1 cellular context compared by ENCODE assay signal in the genomic region with DNA sequence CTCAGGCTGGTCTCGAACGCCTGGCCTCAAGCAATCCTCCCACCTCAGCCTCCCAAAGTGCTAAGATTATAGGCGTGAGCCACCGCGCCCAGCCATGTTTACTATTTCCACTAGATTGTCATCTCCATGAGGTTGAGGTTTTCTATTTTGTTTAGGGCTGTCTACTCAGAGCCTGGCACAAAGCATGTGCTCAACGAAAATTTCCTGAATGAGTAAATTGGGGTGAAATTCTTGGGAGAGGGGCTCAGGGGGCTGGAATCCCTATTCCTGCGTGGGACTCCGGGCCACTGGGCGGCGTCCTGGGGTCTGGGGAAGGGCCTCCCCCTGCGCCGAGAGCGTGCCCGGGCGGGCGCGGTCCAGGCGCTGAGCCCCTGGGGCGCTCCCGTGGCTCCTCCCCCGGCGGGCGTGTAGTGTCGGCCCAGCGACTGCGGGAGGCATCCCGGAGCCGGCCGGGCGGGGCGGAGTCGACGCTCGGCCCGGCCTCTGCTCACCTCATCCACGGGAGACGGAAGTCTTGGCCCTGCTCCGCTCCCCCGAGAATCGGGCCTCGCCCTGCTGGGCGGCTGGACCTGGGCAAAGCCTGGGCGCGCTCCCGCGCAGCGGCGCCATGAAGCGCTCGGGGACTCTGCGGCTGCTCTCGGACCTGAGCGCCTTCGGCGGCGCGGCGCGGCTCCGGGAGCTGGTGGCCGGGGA.
TF ChIP-seq lines count a peak whose summit lies in the region.

A gene (plus strand): TSS at position 482 of the 693 bp plus-strand sequence. CDS start 126 bp downstream, at position 608.

TF ChIP-seq in HepG2, 621 proteins besides CTCF, POLR2A, EP300 and RAD21 (continued from another document and continues in another):
- TF ChIP-seq, protein P1, sequence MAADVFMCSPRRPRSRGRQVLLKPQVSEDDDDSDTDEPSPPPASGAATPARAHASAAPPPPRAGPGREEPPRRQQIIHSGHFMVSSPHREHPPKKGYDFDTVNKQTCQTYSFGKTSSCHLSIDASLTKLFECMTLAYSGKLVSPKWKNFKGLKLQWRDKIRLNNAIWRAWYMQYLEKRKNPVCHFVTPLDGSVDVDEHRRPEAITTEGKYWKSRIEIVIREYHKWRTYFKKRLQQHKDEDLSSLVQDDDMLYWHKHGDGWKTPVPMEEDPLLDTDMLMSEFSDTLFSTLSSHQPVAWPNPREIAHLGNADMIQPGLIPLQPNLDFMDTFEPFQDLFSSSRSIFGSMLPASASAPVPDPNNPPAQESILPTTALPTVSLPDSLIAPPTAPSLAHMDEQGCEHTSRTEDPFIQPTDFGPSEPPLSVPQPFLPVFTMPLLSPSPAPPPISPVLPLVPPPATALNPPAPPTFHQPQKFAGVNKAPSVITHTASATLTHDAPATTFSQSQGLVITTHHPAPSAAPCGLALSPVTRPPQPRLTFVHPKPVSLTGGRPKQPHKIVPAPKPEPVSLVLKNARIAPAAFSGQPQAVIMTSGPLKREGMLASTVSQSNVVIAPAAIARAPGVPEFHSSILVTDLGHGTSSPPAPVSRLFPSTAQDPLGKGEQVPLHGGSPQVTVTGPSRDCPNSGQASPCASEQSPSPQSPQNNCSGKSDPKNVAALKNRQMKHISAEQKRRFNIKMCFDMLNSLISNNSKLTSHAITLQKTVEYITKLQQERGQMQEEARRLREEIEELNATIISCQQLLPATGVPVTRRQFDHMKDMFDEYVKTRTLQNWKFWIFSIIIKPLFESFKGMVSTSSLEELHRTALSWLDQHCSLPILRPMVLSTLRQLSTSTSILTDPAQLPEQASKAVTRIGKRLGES (CRISPR knock-in tag; IDR thresholded peaks at IDR 0.05; ENCODE audit: borderline replicate concordance): peak; percentile 54; the same call in 1 of the 2 replicates
- TF ChIP-seq KAT8 (CRISPR knock-in tag; IDR thresholded peaks at IDR 0.05) (peak; percentile 91), ZNF232 (CRISPR knock-in tag; IDR thresholded peaks at IDR 0.05; ENCODE audit: borderline replicate concordance) (0 out of 2 replicates have a peak, but pooled peaks have one; percentile 39), TGIF2 (CRISPR knock-in tag; IDR thresholded peaks at IDR 0.05) (0 out of 2 replicates have a peak, but pooled peaks have one; percentile 26), ZNF605 (CRISPR knock-in tag; IDR thresholded peaks at IDR 0.05) (no peak), PAF1 (CRISPR knock-in tag; IDR thresholded peaks at IDR 0.05) (no peak), ZNF83 (CRISPR knock-in tag; IDR thresholded peaks at IDR 0.05; ENCODE audit: borderline replicate concordance) (peak; percentile 21; the same call in 1 of the 2 replicates), HCFC1 (IDR thresholded peaks at IDR 0.05; ENCODE audit: low read depth, low read length) (peak; percentile 30; the same call in 1 of the 2 replicates), ELF1 (CRISPR knock-in tag; IDR thresholded peaks at IDR 0.05) (peak; percentile 86), PHF8 (CRISPR knock-in tag; IDR thresholded peaks at IDR 0.05) (peak; percentile 89), POLR2G (IDR thresholded peaks at IDR 0.05; ENCODE audit: low read depth, low read length) (peak; percentile 94), RBM39 (IDR thresholded peaks at IDR 0.05; ENCODE audit: low read depth, low read length, poor library complexity, severe bottlenecking) (peak; percentile 40), ZFY (CRISPR knock-in tag; IDR thresholded peaks at IDR 0.05) (peak; percentile 93), ZNF589 (CRISPR knock-in tag; conservative IDR thresholded peaks at IDR 0.05) (no peak), ZNF841 (CRISPR knock-in tag; IDR thresholded peaks at IDR 0.05; ENCODE audit: borderline replicate concordance) (no peak), ETV5 (CRISPR knock-in tag; IDR thresholded peaks at IDR 0.05; ENCODE audit: borderline replicate concordance) (peak; percentile 32; the same call in 1 of the 2 replicates), IRF2 (CRISPR knock-in tag; IDR thresholded peaks at IDR 0.05) (0 out of 2 replicates have a peak, but pooled peaks have one; percentile 51), SIN3A (IDR thresholded peaks at IDR 0.05; ENCODE audit: borderline replicate concordance, low read depth, low read length) (peak; percentile 89; the same call in 1 of the 2 replicates), CEBPB (IDR thresholded peaks at IDR 0.05; ENCODE audit: borderline replicate concordance, low read depth, low read length) (no peak), ZNF644 (CRISPR knock-in tag; IDR thresholded peaks at IDR 0.05; ENCODE audit: low read depth) (0 out of 2 replicates have a peak, but pooled peaks have one; percentile 5)
- TF ChIP-seq, protein P2, sequence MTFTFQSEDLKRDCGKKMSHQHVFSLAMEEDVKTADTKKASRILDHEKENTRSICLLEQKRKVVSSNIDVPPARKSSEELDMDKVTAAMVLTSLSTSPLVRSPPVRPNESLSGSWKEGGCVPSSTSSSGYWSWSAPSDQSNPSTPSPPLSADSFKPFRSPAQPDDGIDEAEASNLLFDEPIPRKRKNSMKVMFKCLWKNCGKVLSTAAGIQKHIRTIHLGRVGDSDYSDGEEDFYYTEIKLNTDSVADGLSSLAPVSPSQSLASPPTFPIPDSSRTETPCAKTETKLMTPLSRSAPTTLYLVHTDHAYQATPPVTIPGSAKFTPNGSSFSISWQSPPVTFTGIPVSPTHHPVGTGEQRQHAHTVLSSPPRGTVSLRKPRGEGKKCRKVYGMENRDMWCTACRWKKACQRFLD (CRISPR knock-in tag; IDR thresholded peaks at IDR 0.05; ENCODE audit: borderline replicate concordance): peak; percentile 10; the same call in 1 of the 2 replicates
- TF ChIP-seq, protein P3, sequence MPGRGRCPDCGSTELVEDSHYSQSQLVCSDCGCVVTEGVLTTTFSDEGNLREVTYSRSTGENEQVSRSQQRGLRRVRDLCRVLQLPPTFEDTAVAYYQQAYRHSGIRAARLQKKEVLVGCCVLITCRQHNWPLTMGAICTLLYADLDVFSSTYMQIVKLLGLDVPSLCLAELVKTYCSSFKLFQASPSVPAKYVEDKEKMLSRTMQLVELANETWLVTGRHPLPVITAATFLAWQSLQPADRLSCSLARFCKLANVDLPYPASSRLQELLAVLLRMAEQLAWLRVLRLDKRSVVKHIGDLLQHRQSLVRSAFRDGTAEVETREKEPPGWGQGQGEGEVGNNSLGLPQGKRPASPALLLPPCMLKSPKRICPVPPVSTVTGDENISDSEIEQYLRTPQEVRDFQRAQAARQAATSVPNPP (CRISPR knock-in tag; IDR thresholded peaks at IDR 0.05): 0 out of 2 replicates have a peak, but pooled peaks have one; percentile 58
- TF ChIP-seq, protein P4, sequence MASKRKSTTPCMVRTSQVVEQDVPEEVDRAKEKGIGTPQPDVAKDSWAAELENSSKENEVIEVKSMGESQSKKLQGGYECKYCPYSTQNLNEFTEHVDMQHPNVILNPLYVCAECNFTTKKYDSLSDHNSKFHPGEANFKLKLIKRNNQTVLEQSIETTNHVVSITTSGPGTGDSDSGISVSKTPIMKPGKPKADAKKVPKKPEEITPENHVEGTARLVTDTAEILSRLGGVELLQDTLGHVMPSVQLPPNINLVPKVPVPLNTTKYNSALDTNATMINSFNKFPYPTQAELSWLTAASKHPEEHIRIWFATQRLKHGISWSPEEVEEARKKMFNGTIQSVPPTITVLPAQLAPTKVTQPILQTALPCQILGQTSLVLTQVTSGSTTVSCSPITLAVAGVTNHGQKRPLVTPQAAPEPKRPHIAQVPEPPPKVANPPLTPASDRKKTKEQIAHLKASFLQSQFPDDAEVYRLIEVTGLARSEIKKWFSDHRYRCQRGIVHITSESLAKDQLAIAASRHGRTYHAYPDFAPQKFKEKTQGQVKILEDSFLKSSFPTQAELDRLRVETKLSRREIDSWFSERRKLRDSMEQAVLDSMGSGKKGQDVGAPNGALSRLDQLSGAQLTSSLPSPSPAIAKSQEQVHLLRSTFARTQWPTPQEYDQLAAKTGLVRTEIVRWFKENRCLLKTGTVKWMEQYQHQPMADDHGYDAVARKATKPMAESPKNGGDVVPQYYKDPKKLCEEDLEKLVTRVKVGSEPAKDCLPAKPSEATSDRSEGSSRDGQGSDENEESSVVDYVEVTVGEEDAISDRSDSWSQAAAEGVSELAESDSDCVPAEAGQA (IDR thresholded peaks at IDR 0.05; ENCODE audit: low read depth): no peak
- TF ChIP-seq, protein P4 (CRISPR knock-in tag; IDR thresholded peaks at IDR 0.05; ENCODE audit: borderline replicate concordance): peak; percentile 84; the same call in 1 of the 2 replicates
- TF ChIP-seq, protein P5, sequence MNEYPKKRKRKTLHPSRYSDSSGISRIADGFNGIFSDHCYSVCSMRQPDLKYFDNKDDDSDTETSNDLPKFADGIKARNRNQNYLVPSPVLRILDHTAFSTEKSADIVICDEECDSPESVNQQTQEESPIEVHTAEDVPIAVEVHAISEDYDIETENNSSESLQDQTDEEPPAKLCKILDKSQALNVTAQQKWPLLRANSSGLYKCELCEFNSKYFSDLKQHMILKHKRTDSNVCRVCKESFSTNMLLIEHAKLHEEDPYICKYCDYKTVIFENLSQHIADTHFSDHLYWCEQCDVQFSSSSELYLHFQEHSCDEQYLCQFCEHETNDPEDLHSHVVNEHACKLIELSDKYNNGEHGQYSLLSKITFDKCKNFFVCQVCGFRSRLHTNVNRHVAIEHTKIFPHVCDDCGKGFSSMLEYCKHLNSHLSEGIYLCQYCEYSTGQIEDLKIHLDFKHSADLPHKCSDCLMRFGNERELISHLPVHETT (CRISPR knock-in tag; conservative IDR thresholded peaks at IDR 0.05): peak; percentile 73; the same call in 1 of the 2 replicates
- TF ChIP-seq, protein P6, sequence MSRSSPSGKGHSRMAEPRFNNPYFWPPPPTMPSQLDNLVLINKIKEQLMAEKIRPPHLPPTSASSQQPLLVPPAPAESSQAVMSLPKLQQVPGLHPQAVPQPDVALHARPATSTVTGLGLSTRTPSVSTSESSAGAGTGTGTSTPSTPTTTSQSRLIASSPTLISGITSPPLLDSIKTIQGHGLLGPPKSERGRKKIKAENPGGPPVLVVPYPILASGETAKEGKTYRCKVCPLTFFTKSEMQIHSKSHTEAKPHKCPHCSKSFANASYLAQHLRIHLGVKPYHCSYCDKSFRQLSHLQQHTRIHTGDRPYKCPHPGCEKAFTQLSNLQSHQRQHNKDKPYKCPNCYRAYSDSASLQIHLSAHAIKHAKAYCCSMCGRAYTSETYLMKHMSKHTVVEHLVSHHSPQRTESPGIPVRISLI (CRISPR knock-in tag; IDR thresholded peaks at IDR 0.05; ENCODE audit: borderline replicate concordance): no peak
- TF ChIP-seq, protein P7, sequence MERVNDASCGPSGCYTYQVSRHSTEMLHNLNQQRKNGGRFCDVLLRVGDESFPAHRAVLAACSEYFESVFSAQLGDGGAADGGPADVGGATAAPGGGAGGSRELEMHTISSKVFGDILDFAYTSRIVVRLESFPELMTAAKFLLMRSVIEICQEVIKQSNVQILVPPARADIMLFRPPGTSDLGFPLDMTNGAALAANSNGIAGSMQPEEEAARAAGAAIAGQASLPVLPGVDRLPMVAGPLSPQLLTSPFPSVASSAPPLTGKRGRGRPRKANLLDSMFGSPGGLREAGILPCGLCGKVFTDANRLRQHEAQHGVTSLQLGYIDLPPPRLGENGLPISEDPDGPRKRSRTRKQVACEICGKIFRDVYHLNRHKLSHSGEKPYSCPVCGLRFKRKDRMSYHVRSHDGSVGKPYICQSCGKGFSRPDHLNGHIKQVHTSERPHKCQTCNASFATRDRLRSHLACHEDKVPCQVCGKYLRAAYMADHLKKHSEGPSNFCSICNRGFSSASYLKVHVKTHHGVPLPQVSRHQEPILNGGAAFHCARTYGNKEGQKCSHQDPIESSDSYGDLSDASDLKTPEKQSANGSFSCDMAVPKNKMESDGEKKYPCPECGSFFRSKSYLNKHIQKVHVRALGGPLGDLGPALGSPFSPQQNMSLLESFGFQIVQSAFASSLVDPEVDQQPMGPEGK (CRISPR knock-in tag; IDR thresholded peaks at IDR 0.05): peak; percentile 80
- TF ChIP-seq, protein P8, sequence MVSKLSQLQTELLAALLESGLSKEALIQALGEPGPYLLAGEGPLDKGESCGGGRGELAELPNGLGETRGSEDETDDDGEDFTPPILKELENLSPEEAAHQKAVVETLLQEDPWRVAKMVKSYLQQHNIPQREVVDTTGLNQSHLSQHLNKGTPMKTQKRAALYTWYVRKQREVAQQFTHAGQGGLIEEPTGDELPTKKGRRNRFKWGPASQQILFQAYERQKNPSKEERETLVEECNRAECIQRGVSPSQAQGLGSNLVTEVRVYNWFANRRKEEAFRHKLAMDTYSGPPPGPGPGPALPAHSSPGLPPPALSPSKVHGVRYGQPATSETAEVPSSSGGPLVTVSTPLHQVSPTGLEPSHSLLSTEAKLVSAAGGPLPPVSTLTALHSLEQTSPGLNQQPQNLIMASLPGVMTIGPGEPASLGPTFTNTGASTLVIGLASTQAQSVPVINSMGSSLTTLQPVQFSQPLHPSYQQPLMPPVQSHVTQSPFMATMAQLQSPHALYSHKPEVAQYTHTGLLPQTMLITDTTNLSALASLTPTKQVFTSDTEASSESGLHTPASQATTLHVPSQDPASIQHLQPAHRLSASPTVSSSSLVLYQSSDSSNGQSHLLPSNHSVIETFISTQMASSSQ (IDR thresholded peaks at IDR 0.05; ENCODE audit: low read depth): no peak
- TF ChIP-seq, protein P8 (CRISPR knock-in tag; IDR thresholded peaks at IDR 0.05; ENCODE audit: borderline replicate concordance): peak; percentile 30; the same call in 1 of the 2 replicates
